23 cellular contexts compared by ENCODE assay signal in the genomic region with DNA sequence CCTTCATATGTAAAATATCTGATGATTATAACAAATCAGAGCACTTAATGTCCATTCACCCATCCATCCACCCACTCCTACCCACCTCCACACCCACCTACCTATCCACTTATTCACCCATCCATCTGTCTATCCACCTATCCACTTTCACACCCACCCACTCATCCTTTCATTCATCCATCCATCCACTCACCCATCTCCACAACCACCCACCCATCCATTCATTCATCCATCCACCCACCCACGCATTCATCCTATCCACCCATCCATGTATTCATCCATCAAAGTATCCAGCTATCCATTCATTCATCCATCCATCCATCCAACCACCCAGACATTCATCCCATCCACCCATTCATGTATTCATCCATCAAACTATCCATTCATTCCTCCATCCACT.
A peak's percentile ranks its signal among the peaks of the same experiment; 100 is the strongest.
DNase-seq lines count a peak whose midpoint lies in the region; ATAC-seq, FAIRE-seq and TF ChIP-seq lines count a peak whose summit lies in the region.
"Had no signal": no experiment of that assay in that cellular context is flagged by ENCODE, and none has a peak within 500 bp of the region (broad histone marks: within the 10 kb centered on the region; RNA-seq: fewer than 3 reads in every experiment).

No MANE protein-coding gene starts in this region.

- H2BK15ac ChIP-seq in IMR-90 (ENCODE audit: low read depth, low read length) (no peak overlapping the region), H1 (ENCODE audit: low read length) (no peak overlapping the region), mesendoderm (replicated peaks; ENCODE audit: low read depth) (no peak overlapping the region)

- no peak for ATAC-seq in IMR-90 (ENCODE audit: low read depth)
- ATAC-seq in HG03139 (IDR thresholded peaks at IDR 0.05; ENCODE audit: unreplicated experiment): no peak
- ATAC-seq in HG03196 (IDR thresholded peaks at IDR 0.05; ENCODE audit: unreplicated experiment): no peak
- no peak for ATAC-seq in Right ventricle myocardium superior (ENCODE audit: poor library complexity)
- ATAC-seq: CD8-positive, alpha-beta T cell had no signal

- WGBS in IMR-90 (ENCODE audit: extremely low coverage in 2 of 2, insufficient read length in 1 of 2), 2 experiments: 31% methylated on average over 1 of the region's 1 CpG; no CpG with 5 or more reads in 1 of the 2 experiments
- 88 to 100% methylated on average over 1 of the region's 1 CpG for WGBS in H1 (ENCODE audit: extremely low coverage in 1 of 2, insufficient coverage in 1 of 2, insufficient read length in 1 of 2, insufficient replicate concordance in 2 of 2, low coverage in 1 of 2, low lambda C conversion rate in 2 of 2, missing lambda C conversion rate in 1 of 2), 2 experiments
- no CpG with 5 or more reads among the region's 1 CpG for WGBS in mesendoderm (ENCODE audit: extremely low coverage, insufficient coverage, low lambda C conversion rate)
- 87% methylated on average over 1 of the region's 1 CpG for WGBS in trophoblast cell (ENCODE audit: extremely low coverage, insufficient coverage, insufficient read length)

- no peak for TF ChIP-seq EP300 in H1 (IDR thresholded peaks at IDR 0.05; ENCODE audit: borderline replicate concordance in 1 of 2, low read depth in 2 of 2, low read length in 2 of 2)

- no peak overlapping the region for H2AK5ac ChIP-seq in IMR-90 (ENCODE audit: low read depth, low read length)
- H2AK5ac ChIP-seq in H1 (ENCODE audit: low read depth, low read length): peak overlapping the region; percentile 53; the same call in 1 of the 2 replicates
- H2AK5ac ChIP-seq in mesendoderm (ENCODE audit: low read length): peak overlapping the region; percentile 77
- no peak overlapping the region for H2AK5ac ChIP-seq in trophoblast cell (ENCODE audit: low read length)

- H3K4me3 ChIP-seq in IMR-90 (ENCODE audit: insufficient read depth, low read depth, low read length): no peak overlapping the region
- H3K4me3 ChIP-seq in H1 (ENCODE audit: extremely low read depth in 1 of 4, insufficient read depth in 2 of 4, low read depth in 3 of 4, low read length in 4 of 4): no peak overlapping the region
- H3K4me3 ChIP-seq in mesendoderm (ENCODE audit: low read length): no peak overlapping the region
- no peak overlapping the region for H3K4me3 ChIP-seq in trophoblast cell (ENCODE audit: low read depth, low read length)
- H3K4me3 ChIP-seq: BLaER1 had no signal

- H3K27ac ChIP-seq in IMR-90 (ENCODE audit: insufficient read depth, low read length) (no peak overlapping the region), H1 (ENCODE audit: low read depth, low read length) (no peak overlapping the region), mesendoderm (ENCODE audit: low read depth, low read length) (no peak overlapping the region), trophoblast cell (ENCODE audit: low read depth, low read length) (no peak overlapping the region)
- H3K27ac ChIP-seq: BLaER1 had no signal

- TF ChIP-seq POLR2A in IMR-90 (IDR thresholded peaks at IDR 0.05; ENCODE audit: low read depth, low read length) (no peak), H1 (IDR thresholded peaks at IDR 0.05; ENCODE audit: control extremely low read depth in 1 of 2, low read depth in 2 of 2, low read length in 2 of 2) (no peak)

- POLR2A ChIA-PET in IMR-90 (lab: Charles Lee; ENCODE audit: unreplicated experiment) (interaction anchor here (0.6 kb wide), 1 partner anchor 12 kb away, joined by 4 read pairs; no protein-coding TSS in a partner anchor), H1 (lab: Charles Lee; ENCODE audit: partially characterized antibody) (no interaction called here)

- no peak overlapping the region for H2AK9ac ChIP-seq in IMR-90 (replicated peaks; ENCODE audit: low read depth, low read length, poor library complexity)

- H2BK120ac ChIP-seq in IMR-90 (ENCODE audit: low read depth, low read length) (no peak overlapping the region), H1 (replicated peaks; ENCODE audit: low read depth, low read length) (no peak overlapping the region), mesendoderm (ENCODE audit: low read depth, low read length) (no peak overlapping the region), trophoblast cell (ENCODE audit: insufficient read depth, low read length, poor library complexity) (no peak overlapping the region)

- no TSS peak for BruUV-seq in IMR-90 (replicated peaks; lab: Mats Ljungman, UMichigan)

- DNase-seq in IMR-90: no peak
- DNase-seq in H1 (ENCODE audit: low read depth in 1 of 2, low spot score in 2 of 2): no peak
- no peak for DNase-seq in mesendoderm
- DNase-seq in Right ventricle myocardium superior: no peak
- DNase-seq in trophoblast cell: no peak
- DNase-seq: 8988T; ACHN; BE2C; C1 segment of cervical spinal cord; Caco-2; Calu3; CD4-positive, CD25-positive, alpha-beta regulatory T cell; CD8-positive, alpha-beta T cell; DMS79 treated with DMSO at 0.1 percent for 48 hours; GF-D8 had no signal

- H3K18ac ChIP-seq in IMR-90 (ENCODE audit: low read depth, low read length): no peak overlapping the region
- H3K18ac ChIP-seq in H1 (ENCODE audit: extremely low read depth, low read length): no peak overlapping the region; the same call in 1 of the 2 replicates
- H3K18ac ChIP-seq in mesendoderm (ENCODE audit: low read length): no peak overlapping the region
- H3K18ac ChIP-seq in trophoblast cell (ENCODE audit: low read length): no peak overlapping the region

- H3K14ac ChIP-seq in IMR-90 (replicated peaks; ENCODE audit: low read depth, low read length): no peak overlapping the region
- H3K14ac ChIP-seq in H1 (ENCODE audit: insufficient read length): no peak overlapping the region
- no peak overlapping the region for H3K14ac ChIP-seq in trophoblast cell (ENCODE audit: low read length)

- H2BK20ac ChIP-seq in IMR-90 (ENCODE audit: low read depth, low read length) (no peak overlapping the region), H1 (ENCODE audit: low read length) (peak overlapping the region; percentile 94)

- H3K79me2 ChIP-seq in H1 (ENCODE audit: control insufficient read depth in 1 of 2, insufficient read depth in 2 of 2, low read length in 2 of 2) (no peaks in the 10 kb centered on the region), mesendoderm (ENCODE audit: control insufficient read depth, insufficient read depth, low read length) (no peaks in the 10 kb centered on the region), trophoblast cell (ENCODE audit: control insufficient read depth, insufficient read depth, low read length, poor library complexity) (no peaks in the 10 kb centered on the region)

- no peak overlapping the region for H3K56ac ChIP-seq in IMR-90 (ENCODE audit: extremely low read depth, insufficient read depth, low read length)
- H3K56ac ChIP-seq in H1 (replicated peaks; ENCODE audit: insufficient read length, low read depth, low read length): peak overlapping the region; percentile 91
- no peak overlapping the region for H3K56ac ChIP-seq in mesendoderm (ENCODE audit: low read length)

- H3K27me3 ChIP-seq in IMR-90 (ENCODE audit: control insufficient read depth, insufficient read depth, low read length): no peaks in the 10 kb centered on the region
- H3K27me3 ChIP-seq in H1 (replicated peaks in 1 of 4; ENCODE audit: control insufficient read depth in 3 of 4, extremely low read depth in 1 of 4, insufficient read depth in 3 of 4, low read length in 3 of 4): 0 out of 7 replicates have a peak, but pooled peaks cover 0 to 2% (median 0%) of the 10 kb centered on the region in 4 experiments
- no peaks in the 10 kb centered on the region for H3K27me3 ChIP-seq in mesendoderm (ENCODE audit: insufficient read depth, low read length, poor library complexity)
- H3K27me3 ChIP-seq in trophoblast cell (ENCODE audit: insufficient read depth, low read length): no peaks in the 10 kb centered on the region
- H3K27me3 ChIP-seq: BE2C, BLaER1 had no signal

- no peak for TF ChIP-seq RAD21 in IMR-90 (IDR thresholded peaks at IDR 0.05; ENCODE audit: low read length)
- TF ChIP-seq RAD21 in H1 (IDR thresholded peaks at IDR 0.05 in 1 of 2, conservative IDR thresholded peaks at IDR 0.05 in 1 of 2; ENCODE audit: low read depth in 2 of 2, low read length in 2 of 2): no peak

- H2BK12ac ChIP-seq in H1 (ENCODE audit: low read depth, low read length) (peak overlapping the region; percentile 68; the same call in 1 of the 2 replicates), trophoblast cell (ENCODE audit: low read length) (no peak overlapping the region)

- no peaks in the 10 kb centered on the region for H3K4me1 ChIP-seq in IMR-90 (ENCODE audit: control insufficient read depth, insufficient read depth, low read length)
- peaks cover 1 to 11% (median 6%) of the 10 kb centered on the region in 4 experiments; a peak in 4 of 7 replicates for H3K4me1 ChIP-seq in H1 (replicated peaks in 1 of 4; ENCODE audit: control insufficient read depth in 3 of 4, insufficient read depth in 4 of 4, low read length in 3 of 4)
- H3K4me1 ChIP-seq in mesendoderm (ENCODE audit: control insufficient read depth, low read depth, low read length): peaks cover 4% of the 10 kb centered on the region
- no peaks in the 10 kb centered on the region for H3K4me1 ChIP-seq in trophoblast cell (ENCODE audit: control insufficient read depth in 1 of 2, insufficient read depth in 2 of 2, low read length in 2 of 2)
- H3K4me1 ChIP-seq: BE2C, BLaER1, Caco-2 had no signal

- in situ Hi-C loops in IMR-90 (cut with MboI; ENCODE audit: low sequenced_read_pairs): no loop called here

- H3K23ac ChIP-seq in IMR-90 (ENCODE audit: low read depth, low read length) (no peak overlapping the region), H1 (ENCODE audit: insufficient read length) (no peak overlapping the region), mesendoderm (ENCODE audit: low read length) (no peak overlapping the region), trophoblast cell (ENCODE audit: low read length) (no peak overlapping the region)

- FAIRE-seq in H1 (lab: Jason Lieb, UNC): no peak
- FAIRE-seq: A204.1, D721Med, G401.6, GM12891, GM19239 had no signal

- H4K8ac ChIP-seq in IMR-90 (ENCODE audit: low read depth in 2 of 2, low read length in 2 of 2) (no peak overlapping the region), H1 (ENCODE audit: extremely low read depth, insufficient read depth, low read length) (no peak overlapping the region), mesendoderm (ENCODE audit: low read depth, low read length) (no peak overlapping the region), trophoblast cell (ENCODE audit: low read depth, low read length) (no peak overlapping the region)

- no peak overlapping the region for H3K4ac ChIP-seq in IMR-90 (ENCODE audit: low read depth, low read length)
- H3K4ac ChIP-seq in H1 (replicated peaks; ENCODE audit: insufficient read length, low read depth, low read length): peak overlapping the region; percentile 35
- H3K4ac ChIP-seq in mesendoderm (ENCODE audit: low read depth, low read length): no peak overlapping the region
- no peak overlapping the region for H3K4ac ChIP-seq in trophoblast cell (ENCODE audit: low read depth, low read length)

- H3K36me3 ChIP-seq in IMR-90 (ENCODE audit: control insufficient read depth, insufficient read depth, low read length) (no peaks in the 10 kb centered on the region), H1 (ENCODE audit: control insufficient read depth in 2 of 4, insufficient read depth in 4 of 4, low read length in 3 of 4) (no peaks in the 10 kb centered on the region), mesendoderm (ENCODE audit: control insufficient read depth, insufficient read depth, low read length) (no peaks in the 10 kb centered on the region), trophoblast cell (ENCODE audit: control insufficient read depth in 1 of 2, insufficient read depth in 2 of 2, low read length in 2 of 2) (no peaks in the 10 kb centered on the region)
- H3K36me3 ChIP-seq: BE2C, BLaER1 had no signal

- no peaks in the 10 kb centered on the region for H3K9me1 ChIP-seq in IMR-90 (ENCODE audit: insufficient read depth, low read length)

- H4K20me1 ChIP-seq in IMR-90 (ENCODE audit: insufficient read depth, low read length): no peaks in the 10 kb centered on the region
- H4K20me1 ChIP-seq in H1 (replicated peaks in 1 of 2; ENCODE audit: control insufficient read depth in 1 of 2, insufficient read depth in 2 of 2, low read length in 2 of 2): no peaks in the 10 kb centered on the region
- H4K20me1 ChIP-seq: BLaER1 had no signal

- dilution Hi-C loops in IMR-90 (cut with HindIII; ENCODE audit: low sequenced_read_pairs, unreplicated experiment): no loop called here

- peaks cover 22% of the 10 kb centered on the region for H3K9me3 ChIP-seq in IMR-90 (ENCODE audit: control insufficient read depth, insufficient read depth, low read length)
- H3K9me3 ChIP-seq in H1 (ENCODE audit: insufficient read depth in 2 of 2, low read depth in 1 of 2, low read length in 1 of 2): no peaks in the 10 kb centered on the region
- H3K9me3 ChIP-seq in trophoblast cell (ENCODE audit: insufficient read depth, low read depth, low read length): no peaks in the 10 kb centered on the region
- H3K9me3 ChIP-seq: BE2C, BLaER1, Caco-2 had no signal

- no peak overlapping the region for H2AFZ ChIP-seq in IMR-90 (replicated peaks; ENCODE audit: low read length, poor library complexity)
- H2AFZ ChIP-seq in H1 (ENCODE audit: low read length): no peak overlapping the region
- H2AFZ ChIP-seq in trophoblast cell (ENCODE audit: insufficient read depth, low read length, poor library complexity): no peak overlapping the region

- H4K12ac ChIP-seq in trophoblast cell (ENCODE audit: low read depth, low read length): no peak overlapping the region

- H3K79me1 ChIP-seq in IMR-90 (ENCODE audit: low read depth in 1 of 2, low read length in 2 of 2) (no peaks in the 10 kb centered on the region), H1 (ENCODE audit: low read depth, low read length) (no peaks in the 10 kb centered on the region), mesendoderm (ENCODE audit: low read length) (no peaks in the 10 kb centered on the region), trophoblast cell (ENCODE audit: low read length) (no peaks in the 10 kb centered on the region)

- H3K9ac ChIP-seq in IMR-90 (ENCODE audit: low read depth, low read length): no peak overlapping the region
- no peak overlapping the region for H3K9ac ChIP-seq in H1 (replicated peaks in 1 of 4; ENCODE audit: extremely low read depth in 1 of 4, low read depth in 3 of 4, low read length in 3 of 4)
- no peak overlapping the region for H3K9ac ChIP-seq in mesendoderm (ENCODE audit: low read length)
- H3K9ac ChIP-seq in trophoblast cell (ENCODE audit: low read length): no peak overlapping the region
- H3K9ac ChIP-seq: BLaER1 had no signal

- H4K91ac ChIP-seq in IMR-90 (ENCODE audit: insufficient read depth, low read depth, low read length) (no peak overlapping the region), H1 (replicated peaks; ENCODE audit: insufficient read length, low read length) (peak overlapping the region; percentile 2), trophoblast cell (ENCODE audit: low read depth, low read length) (no peak overlapping the region)

- intact Hi-C loops in IMR-90 (cut with micrococcal nuclease) (no loop called here), Right ventricle myocardium superior (cut with DNase I) (no loop called here)

- H2BK5ac ChIP-seq in IMR-90 (ENCODE audit: low read depth, low read length, poor library complexity, severe bottlenecking): peak overlapping the region; percentile 39
- H2BK5ac ChIP-seq in H1 (ENCODE audit: low read depth, low read length): no peak overlapping the region; the same call in 1 of the 2 replicates
- H2BK5ac ChIP-seq in mesendoderm (ENCODE audit: low read length): no peak overlapping the region
- H2BK5ac ChIP-seq in trophoblast cell (ENCODE audit: low read depth, low read length, poor library complexity): no peak overlapping the region

- H3K4me2 ChIP-seq in IMR-90 (ENCODE audit: low read depth, low read length) (no peak overlapping the region), H1 (ENCODE audit: insufficient read depth in 1 of 2, low read depth in 2 of 2, low read length in 2 of 2) (no peak overlapping the region; a peak in 1 of 4 replicates), mesendoderm (ENCODE audit: low read length) (no peak overlapping the region), trophoblast cell (ENCODE audit: low read length) (no peak overlapping the region)
- H3K4me2 ChIP-seq: BLaER1 had no signal

- H3K23me2 ChIP-seq in H1 (ENCODE audit: low read depth, low read length): peaks cover 6% of the 10 kb centered on the region; the same call in 1 of the 2 replicates

- no peak overlapping the region for H4K5ac ChIP-seq in IMR-90 (ENCODE audit: low read depth, low read length)
- no peak overlapping the region for H4K5ac ChIP-seq in H1 (ENCODE audit: insufficient read length, low read depth, low read length)
- no peak overlapping the region for H4K5ac ChIP-seq in mesendoderm (ENCODE audit: low read length)

- CTCF ChIA-PET in IMR-90 (lab: Yijun Ruan, JAX) (no interaction called here), H1 (lab: Charles Lee; ENCODE audit: partially characterized antibody) (interaction anchor here (0.6 to 1.0 kb wide), 4 partner anchors 8 to 463 kb away, joined by 3 to 5 read pairs (median 3); no protein-coding TSS in a partner anchor)

- TF ChIP-seq CTCF in IMR-90 (conservative IDR thresholded peaks at IDR 0.05; ENCODE audit: low read depth, low read length) (no peak), H1 (IDR thresholded peaks at IDR 0.05; ENCODE audit: control extremely low read depth in 1 of 3, insufficient read depth in 1 of 3, low read depth in 1 of 3, low read length in 3 of 3) (no peak)

Comparison
In these comparisons a context has a peak if more than half of its experiments do, and no peak if none do; other contexts are left out.
1. H2AK5ac ChIP-seq: peak in H1 (single experiment) and mesendoderm (single experiment); none in IMR-90 (single experiment) and trophoblast cell (single experiment).